ENCODE assay signal across 8 cellular contexts in genomic region chr7:137606061-137606674, GRCh38.
DNase-seq lines count a peak whose midpoint lies in the region; ATAC-seq and TF ChIP-seq lines count a peak whose summit lies in the region.

No MANE protein-coding gene starts in this region.

- no peak for ATAC-seq in CD4-positive, CD25-positive, alpha-beta regulatory T cell (ENCODE audit: low read depth in 2 of 2)
- ATAC-seq in GM18861 (IDR thresholded peaks at IDR 0.05; ENCODE audit: unreplicated experiment) (no peak), HG03280 (IDR thresholded peaks at IDR 0.05; ENCODE audit: unreplicated experiment) (no peak)

- H3K36me3 Mint-ChIP-seq in CD4-positive, CD25-positive, alpha-beta regulatory T cell: no peaks in the 10 kb centered on the region

- H3K4me3 Mint-ChIP-seq in CD4-positive, CD25-positive, alpha-beta regulatory T cell: no peak overlapping the region

- peak in 2 of 3 donors; percentile 20 to 45 for DNase-seq in CD4-positive, CD25-positive, alpha-beta regulatory T cell
- DNase-seq in HFF-Myc (ENCODE audit: extremely low read depth, low read depth) (peak; percentile 39), SK-N-MC (ENCODE audit: low read depth, low spot score) (peak; percentile 53), glomerular visceral epithelial cell (ENCODE audit: extremely low spot score) (peak; percentile 56)
- no peak for DNase-seq in activated naive CD4-positive, alpha-beta T cell (lab: John Stamatoyannopoulos, UW)
- DNase-seq in stimulated activated CD4-positive, alpha-beta T cell treated with anti-CD3 and anti-CD28 coated beads, Interleukin-15, amount 100 ng/mL, for 24 hours: no peak

- H3K9ac ChIP-seq in SK-N-MC (ENCODE audit: insufficient read length): no peak overlapping the region

- H3K27ac ChIP-seq in CD4-positive, CD25-positive, alpha-beta regulatory T cell (ENCODE audit: insufficient read depth, low read length, poor library complexity, severe bottlenecking): no peak overlapping the region
- H3K27ac ChIP-seq in SK-N-MC: no peak overlapping the region

- no peaks in the 10 kb centered on the region for H3K4me1 ChIP-seq in CD4-positive, CD25-positive, alpha-beta regulatory T cell (ENCODE audit: control insufficient read depth, insufficient read depth, low read length, poor library complexity, severe bottlenecking)

- H3K27me3 ChIP-seq in CD4-positive, CD25-positive, alpha-beta regulatory T cell (ENCODE audit: control insufficient read depth, insufficient read depth, low read length): peaks cover 2% of the 10 kb centered on the region

- peaks cover 9% of the 10 kb centered on the region for H3K27me3 Mint-ChIP-seq in CD4-positive, CD25-positive, alpha-beta regulatory T cell

- H3K36me3 ChIP-seq in CD4-positive, CD25-positive, alpha-beta regulatory T cell (ENCODE audit: control insufficient read depth, insufficient read depth, low read length): no peaks in the 10 kb centered on the region
- H3K36me3 ChIP-seq in SK-N-MC (ENCODE audit: insufficient read depth, low read length): no peaks in the 10 kb centered on the region

- H3K9me3 ChIP-seq in CD4-positive, CD25-positive, alpha-beta regulatory T cell (ENCODE audit: control insufficient read depth in 2 of 2, low read length in 2 of 2): no peaks in the 10 kb centered on the region
- no peaks in the 10 kb centered on the region for H3K9me3 ChIP-seq in SK-N-MC (ENCODE audit: low read depth, low read length)

- H3K9me3 Mint-ChIP-seq in CD4-positive, CD25-positive, alpha-beta regulatory T cell: no peaks in the 10 kb centered on the region

- H3K4me1 Mint-ChIP-seq in CD4-positive, CD25-positive, alpha-beta regulatory T cell: no peaks in the 10 kb centered on the region

- no peak for TF ChIP-seq CTCF in HFF-Myc (IDR thresholded peaks at IDR 0.05; ENCODE audit: low read depth, low read length, missing control alignments)

- no peak overlapping the region for H3K4me3 ChIP-seq in CD4-positive, CD25-positive, alpha-beta regulatory T cell (ENCODE audit: low read depth, low read length)
- H3K4me3 ChIP-seq in HFF-Myc (replicated peaks; ENCODE audit: low read depth, low read length) (no peak overlapping the region), SK-N-MC (no peak overlapping the region)

- no peak overlapping the region for H3K27ac Mint-ChIP-seq in CD4-positive, CD25-positive, alpha-beta regulatory T cell

Comparison
In these comparisons a context has a peak if more than half of its experiments do, and no peak if none do; other contexts are left out.
1. DNase-seq: peak in CD4-positive, CD25-positive, alpha-beta regulatory T cell (2 of 3), HFF-Myc (single experiment), SK-N-MC (single experiment) and glomerular visceral epithelial cell (single experiment); none in activated naive CD4-positive, alpha-beta T cell (0 of 4) and stimulated activated CD4-positive, alpha-beta T cell treated with anti-CD3 and anti-CD28 coated beads, Interleukin-15, amount 100 ng/mL, for 24 hours (single experiment).